In the genomic region with DNA sequence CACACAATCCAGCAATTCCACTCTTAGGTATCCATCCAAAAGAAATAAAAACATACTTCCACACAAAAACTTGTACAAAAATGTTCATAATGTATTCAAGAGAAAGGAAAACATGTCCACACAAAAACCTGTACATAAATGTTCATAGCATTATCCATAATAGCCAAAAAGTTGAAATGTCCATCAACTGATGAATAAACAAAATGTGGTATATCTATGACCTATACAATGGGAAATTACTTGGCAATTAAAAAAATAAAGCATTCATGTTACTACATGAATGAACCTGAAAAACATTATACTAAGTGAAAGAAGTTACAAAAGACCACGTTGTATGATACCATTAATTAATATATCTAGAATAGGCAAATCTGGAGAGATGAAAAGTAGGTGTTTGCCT, we compare ENCODE assay signal across 1 cellular context.
TF ChIP-seq lines count a peak whose summit lies in the region.

No MANE protein-coding gene starts in this region.

TF ChIP-seq in HEK293, 187 proteins besides CTCF, POLR2A, EP300 and RAD21:
- TF ChIP-seq ZBTB1 (tag by site-specific recombination; IDR thresholded peaks at IDR 0.05) (no peak), ZNF140 (tag by site-specific recombination; IDR thresholded peaks at IDR 0.05) (peak; percentile 3; the same call in 1 of the 2 replicates), ZNF10 (tag by site-specific recombination; IDR thresholded peaks at IDR 0.05) (peak; percentile 90)
